13 cellular contexts compared by ENCODE assay signal in the genomic region with DNA sequence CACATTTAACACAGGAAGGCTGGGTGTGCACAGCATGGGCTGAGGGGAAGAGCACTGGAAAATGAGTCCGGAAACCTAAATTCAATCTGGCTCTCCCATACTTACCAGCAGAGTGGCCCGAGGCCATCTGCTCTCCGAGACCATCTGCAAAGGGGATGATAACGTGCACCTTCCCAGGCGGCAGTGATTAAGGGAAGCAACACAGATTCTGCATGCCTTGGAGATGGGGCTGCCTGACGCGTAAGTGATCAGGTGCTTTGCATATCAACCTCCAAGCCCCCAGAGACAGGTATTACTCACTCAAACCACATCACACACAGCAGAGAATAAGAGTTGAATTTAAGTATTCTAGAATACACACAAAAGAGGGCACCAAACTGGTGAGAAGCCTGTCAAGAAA. TPM values are rescaled to one million over a fixed set of nuclear protein-coding genes. Genes with fewer than 3 reads are reported as not detected.
DNase-seq lines count a peak whose midpoint lies in the region; ATAC-seq, FAIRE-seq and TF ChIP-seq lines count a peak whose summit lies in the region.
"Had no signal": no experiment of that assay in that cellular context is flagged by ENCODE, and none has a peak within 500 bp of the region (broad histone marks: within the 10 kb centered on the region; RNA-seq: fewer than 3 reads in every experiment).

No MANE protein-coding gene starts in this region.

- H3K4me1 ChIP-seq in IMR-90 (ENCODE audit: control insufficient read depth, insufficient read depth, low read length) = peaks cover 4% of the 10 kb centered on the region
- H3K4me1 ChIP-seq in sigmoid colon = peaks cover 0 to 21% (median 14%) of the 10 kb centered on the region in 4 donors
- H3K4me1 ChIP-seq in left lung = peaks cover 0 to 25% of the 10 kb centered on the region in 2 donors

- TF ChIP-seq CTCF in GM20000 (IDR thresholded peaks at IDR 0.05; ENCODE audit: extremely low read depth, missing control alignments) = no peak
- TF ChIP-seq CTCF in IMR-90 (conservative IDR thresholded peaks at IDR 0.05; ENCODE audit: low read depth, low read length) = no peak
- no peak for TF ChIP-seq CTCF in sigmoid colon (IDR thresholded peaks at IDR 0.05)
- TF ChIP-seq CTCF in left lung (IDR thresholded peaks at IDR 0.05) = no peak

- no peaks in the 10 kb centered on the region for H3K79me1 ChIP-seq in IMR-90 (ENCODE audit: low read depth in 1 of 2, low read length in 2 of 2)

- H2BK15ac ChIP-seq in IMR-90 (ENCODE audit: low read depth, low read length) = no peak overlapping the region

- no peak overlapping the region for H2AK9ac ChIP-seq in IMR-90 (replicated peaks; ENCODE audit: low read depth, low read length, poor library complexity)

- no peak overlapping the region for H2BK5ac ChIP-seq in IMR-90 (ENCODE audit: low read depth, low read length, poor library complexity, severe bottlenecking)

- no peak overlapping the region for H4K91ac ChIP-seq in IMR-90 (ENCODE audit: insufficient read depth, low read depth, low read length)

- H3K36me3 ChIP-seq in IMR-90 (ENCODE audit: control insufficient read depth, insufficient read depth, low read length) = no peaks in the 10 kb centered on the region
- no peaks in the 10 kb centered on the region for H3K36me3 ChIP-seq in sigmoid colon
- no peaks in the 10 kb centered on the region for H3K36me3 ChIP-seq in left lung

- DNase-seq in GM12892 (ENCODE audit: insufficient read length) = no peak
- DNase-seq in GM20000 (ENCODE audit: low spot score) = peak; percentile 42
- DNase-seq in IMR-90 = no peak
- DNase-seq in germinal center (ENCODE audit: low spot score) = peak; percentile 42
- DNase-seq in sigmoid colon = no peak
- DNase-seq in left lung = no peak
- DNase-seq in stimulated activated CD4-positive, alpha-beta T cell treated with anti-CD3 and anti-CD28 coated beads, Interleukin-2, amount 100 ng/mL, for 48 hours = no peak
- DNase-seq: activated CD4-positive, alpha-beta T cell treated with anti-CD3 and anti-CD28 coated beads, Interleukin-2, amount 10 ng/mL, durations not matched to agents 7 days and 5 days; DMS79; NCI-H146; stimulated activated naive CD4-positive, alpha-beta T cell had no signal

- no peak overlapping the region for H3K4me3 ChIP-seq in IMR-90 (ENCODE audit: insufficient read depth, low read depth, low read length)
- H3K4me3 ChIP-seq in sigmoid colon = no peak overlapping the region
- no peak overlapping the region for H3K4me3 ChIP-seq in left lung

- POLR2A ChIA-PET in IMR-90 (lab: Charles Lee; ENCODE audit: unreplicated experiment) = no interaction called here

- no peak overlapping the region for H3K18ac ChIP-seq in IMR-90 (ENCODE audit: low read depth, low read length)

- TF ChIP-seq EP300 in sigmoid colon (IDR thresholded peaks at IDR 0.05) = no peak

- H4K8ac ChIP-seq in IMR-90 (ENCODE audit: low read depth in 2 of 2, low read length in 2 of 2) = no peak overlapping the region

- H3K9ac ChIP-seq in IMR-90 (ENCODE audit: low read depth, low read length) = no peak overlapping the region

- in situ Hi-C loops in IMR-90 (cut with MboI; ENCODE audit: low sequenced_read_pairs) = loop anchor here (25.0 kb wide), 2 partner anchors 124 to 249 kb away; no protein-coding TSS in a partner anchor

- CTCF ChIA-PET in IMR-90 (lab: Yijun Ruan, JAX) = no interaction called here

- H4K5ac ChIP-seq in IMR-90 (ENCODE audit: low read depth, low read length) = no peak overlapping the region

- no peak for ATAC-seq in IMR-90 (ENCODE audit: low read depth)
- ATAC-seq in left lung = no peak
- no peak for ATAC-seq in HG02759 (IDR thresholded peaks at IDR 0.05; ENCODE audit: unreplicated experiment)
- ATAC-seq: Right ventricle myocardium inferior had no signal

- H3K9me3 ChIP-seq in IMR-90 (ENCODE audit: control insufficient read depth, insufficient read depth, low read length) (no peaks in the 10 kb centered on the region), sigmoid colon (no peaks in the 10 kb centered on the region), left lung (no peaks in the 10 kb centered on the region)

- H3K23ac ChIP-seq in IMR-90 (ENCODE audit: low read depth, low read length) = no peak overlapping the region

- no peak for TF ChIP-seq POLR2A in GM12892 (IDR thresholded peaks at IDR 0.05; ENCODE audit: low read depth, low read length)
- TF ChIP-seq POLR2A in IMR-90 (IDR thresholded peaks at IDR 0.05; ENCODE audit: low read depth, low read length) = no peak
- TF ChIP-seq POLR2A in sigmoid colon (IDR thresholded peaks at IDR 0.05) = no peak

- no peak overlapping the region; the same call in 1 of the 2 replicates for H3K56ac ChIP-seq in IMR-90 (ENCODE audit: extremely low read depth, insufficient read depth, low read length)

- no peaks in the 10 kb centered on the region for H3K9me1 ChIP-seq in IMR-90 (ENCODE audit: insufficient read depth, low read length)

- intact Hi-C loops in IMR-90 (cut with micrococcal nuclease) = no loop called here
- intact Hi-C loops in sigmoid colon (cut with DNase I) = no loop called here
- intact Hi-C loops in left lung (cut with DNase I) = no loop called here

- no peaks in the 10 kb centered on the region for H4K20me1 ChIP-seq in IMR-90 (ENCODE audit: insufficient read depth, low read length)

- H2AFZ ChIP-seq in IMR-90 (replicated peaks; ENCODE audit: low read length, poor library complexity) = no peak overlapping the region

- peaks cover 28% of the 10 kb centered on the region for H3K27me3 ChIP-seq in IMR-90 (ENCODE audit: control insufficient read depth, insufficient read depth, low read length)
- no peaks in the 10 kb centered on the region for H3K27me3 ChIP-seq in sigmoid colon
- peaks cover 0 to 50% of the 10 kb centered on the region in 2 donors for H3K27me3 ChIP-seq in left lung

- no TSS peak for BruUV-seq in IMR-90 (replicated peaks; lab: Mats Ljungman, UMichigan)

- no peak overlapping the region for H3K14ac ChIP-seq in IMR-90 (replicated peaks; ENCODE audit: low read depth, low read length)

- no peak overlapping the region for H3K27ac ChIP-seq in IMR-90 (ENCODE audit: insufficient read depth, low read length)
- no peak overlapping the region for H3K27ac ChIP-seq in sigmoid colon
- no peak overlapping the region for H3K27ac ChIP-seq in left lung

- dilution Hi-C loops in IMR-90 (cut with HindIII; ENCODE audit: low sequenced_read_pairs, unreplicated experiment) = no loop called here

- H2BK20ac ChIP-seq in IMR-90 (ENCODE audit: low read depth, low read length) = no peak overlapping the region

- peak overlapping the region; percentile 28; the same call in 1 of the 2 replicates for H3K4me2 ChIP-seq in IMR-90 (ENCODE audit: low read depth, low read length)

- H3K4ac ChIP-seq in IMR-90 (ENCODE audit: low read depth, low read length) = no peak overlapping the region

- H2BK120ac ChIP-seq in IMR-90 (ENCODE audit: low read depth, low read length) = no peak overlapping the region

- no peak for TF ChIP-seq RAD21 in IMR-90 (IDR thresholded peaks at IDR 0.05; ENCODE audit: low read length)

- H2AK5ac ChIP-seq in IMR-90 (ENCODE audit: low read depth, low read length) = no peak overlapping the region

- WGBS in IMR-90 (ENCODE audit: extremely low coverage in 2 of 2, insufficient read length in 1 of 2), 2 experiments = no CpG with 5 or more reads among the region's 7 CpGs
- 75 to 87% methylated on average over 7 of the region's 7 CpGs for WGBS in sigmoid colon, 2 donors

- peak; percentile 40 for FAIRE-seq in GM12892 (lab: Jason Lieb, UNC)

TF ChIP-seq in IMR-90, 13 proteins besides CTCF, POLR2A, EP300 and RAD21:
- TF ChIP-seq, protein P1, sequence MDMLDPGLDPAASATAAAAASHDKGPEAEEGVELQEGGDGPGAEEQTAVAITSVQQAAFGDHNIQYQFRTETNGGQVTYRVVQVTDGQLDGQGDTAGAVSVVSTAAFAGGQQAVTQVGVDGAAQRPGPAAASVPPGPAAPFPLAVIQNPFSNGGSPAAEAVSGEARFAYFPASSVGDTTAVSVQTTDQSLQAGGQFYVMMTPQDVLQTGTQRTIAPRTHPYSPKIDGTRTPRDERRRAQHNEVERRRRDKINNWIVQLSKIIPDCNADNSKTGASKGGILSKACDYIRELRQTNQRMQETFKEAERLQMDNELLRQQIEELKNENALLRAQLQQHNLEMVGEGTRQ (IDR thresholded peaks at IDR 0.05; ENCODE audit: low read depth, low read length) = no peak
- TF ChIP-seq SMC3 (IDR thresholded peaks at IDR 0.05; ENCODE audit: low read depth, low read length) = no peak
- TF ChIP-seq RFX5 (IDR thresholded peaks at IDR 0.05; ENCODE audit: low read depth, low read length) = no peak
- TF ChIP-seq MAFK (IDR thresholded peaks at IDR 0.05; ENCODE audit: low read depth, low read length) = no peak
- no peak for TF ChIP-seq FOS (IDR thresholded peaks at IDR 0.05; ENCODE audit: low read depth, low read length)
- no peak for TF ChIP-seq BHLHE40 (IDR thresholded peaks at IDR 0.05; ENCODE audit: low read depth, low read length)
- no peak for TF ChIP-seq MXI1 (IDR thresholded peaks at IDR 0.05; ENCODE audit: borderline replicate concordance, low read depth, low read length)
- no peak for TF ChIP-seq RCOR1 (IDR thresholded peaks at IDR 0.05; ENCODE audit: insufficient replicate concordance, low read length)
- no peak for TF ChIP-seq CEBPB (IDR thresholded peaks at IDR 0.05; ENCODE audit: low read depth, low read length)
- TF ChIP-seq, protein P2, sequence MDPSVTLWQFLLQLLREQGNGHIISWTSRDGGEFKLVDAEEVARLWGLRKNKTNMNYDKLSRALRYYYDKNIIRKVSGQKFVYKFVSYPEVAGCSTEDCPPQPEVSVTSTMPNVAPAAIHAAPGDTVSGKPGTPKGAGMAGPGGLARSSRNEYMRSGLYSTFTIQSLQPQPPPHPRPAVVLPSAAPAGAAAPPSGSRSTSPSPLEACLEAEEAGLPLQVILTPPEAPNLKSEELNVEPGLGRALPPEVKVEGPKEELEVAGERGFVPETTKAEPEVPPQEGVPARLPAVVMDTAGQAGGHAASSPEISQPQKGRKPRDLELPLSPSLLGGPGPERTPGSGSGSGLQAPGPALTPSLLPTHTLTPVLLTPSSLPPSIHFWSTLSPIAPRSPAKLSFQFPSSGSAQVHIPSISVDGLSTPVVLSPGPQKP (IDR thresholded peaks at IDR 0.05; ENCODE audit: borderline replicate concordance, low read depth, low read length) = no peak
- no peak for TF ChIP-seq NFE2L2 (IDR thresholded peaks at IDR 0.05; ENCODE audit: low read depth, low read length)
- no peak for TF ChIP-seq CHD1 (IDR thresholded peaks at IDR 0.05; ENCODE audit: low read depth, low read length)
- no peak for TF ChIP-seq MAZ (IDR thresholded peaks at IDR 0.05; ENCODE audit: borderline replicate concordance, low read depth, low read length)

RNA-seq across cellular contexts. Expression of gene EPB41L4B, which starts 9.1 kb away (rescaled TPM):
- polyA plus RNA-seq in GM12892 (2012; ENCODE audit: missing spikeins) = 1.9 TPM
- total RNA-seq in IMR-90 (2012; rRNA removed) (0.54 and 0.56 TPM in 2 replicates), sigmoid colon (1 to 10 TPM in 2 of 4 donors, under 1 TPM in 2; 0.49 to 2.5 (median 1.4) TPM), left lung (10 to 100 TPM; 11.6 to 17.7 TPM)
- polyA plus RNA-seq in IMR-90 (2012; rRNA removed) (0.29 and 0.36 TPM in 2 replicates), sigmoid colon (100 to 1,000 TPM in 2 of 3 donors, 10 to 100 TPM in 1; 41.8 to 160 (median 107) TPM)
- 0.12 and 0.19 TPM in 2 replicates for polyA plus RNA-seq in IMR-90 (2012; cell fraction: cytosol; rRNA removed)
- polyA plus RNA-seq in IMR-90 (2012; cell fraction: nucleus; rRNA removed; ENCODE audit: low replicate concordance) = 0.08 and 0.46 TPM in 2 replicates
- total RNA-seq: activated CD4-positive, alpha-beta T cell treated with anti-CD3 and anti-CD28 coated beads, Interleukin-2, amount 10 ng/mL, durations not matched to agents 7 days and 5 days had no signal

Comparison
In these comparisons a context has a peak if more than half of its experiments do, and no peak if none do; other contexts are left out.
1. DNase-seq: peak in GM20000 (single experiment) and germinal center (single experiment); none in GM12892 (single experiment), IMR-90 (single experiment), sigmoid colon (single experiment), left lung (0 of 2) and stimulated activated CD4-positive, alpha-beta T cell treated with anti-CD3 and anti-CD28 coated beads, Interleukin-2, amount 100 ng/mL, for 48 hours (0 of 2).